ENCODE assay signal across 8 cellular contexts in genomic region chr1:22142315-22143064, GRCh38. TPM values are rescaled to one million over a fixed set of nuclear protein-coding genes. Genes with fewer than 3 reads are reported as not detected.
DNase-seq lines count a peak whose midpoint lies in the region; ATAC-seq and TF ChIP-seq lines count a peak whose summit lies in the region.

No MANE protein-coding gene starts in this region.

- CTCF ChIA-PET in IMR-90 (lab: Yijun Ruan, JAX), result interaction anchor here (0.5 kb wide), 1 partner anchor 865 kb away, joined by 4 read pairs; no protein-coding TSS in a partner anchor
- CTCF ChIA-PET in MCF 10A (lab: Yijun Ruan, JAX), result interaction anchor here (0.6 to 1.0 kb wide), 3 partner anchors 10 to 190 kb away, joined by 3 to 5 read pairs (median 3); no protein-coding TSS in a partner anchor

- no peaks in the 10 kb centered on the region for H3K36me3 Mint-ChIP-seq in MCF 10A (ENCODE audit: insufficient read depth, unreplicated experiment)

- no peaks in the 10 kb centered on the region for H3K9me3 ChIP-seq in IMR-90 (ENCODE audit: control insufficient read depth, insufficient read depth, low read length)
- H3K9me3 ChIP-seq in thyroid gland, result no peaks in the 10 kb centered on the region

- no peak overlapping the region for H2AK5ac ChIP-seq in IMR-90 (ENCODE audit: low read depth, low read length)

- no peak overlapping the region for H3K9ac ChIP-seq in IMR-90 (ENCODE audit: low read depth, low read length)

- no peak overlapping the region for H3K23ac ChIP-seq in IMR-90 (ENCODE audit: low read depth, low read length)

- peaks cover 75% of the 10 kb centered on the region for H3K27me3 ChIP-seq in IMR-90 (ENCODE audit: control insufficient read depth, insufficient read depth, low read length)
- H3K27me3 ChIP-seq in thyroid gland, result no peaks in the 10 kb centered on the region

- BruUV-seq in IMR-90 (replicated peaks; lab: Mats Ljungman, UMichigan) (no TSS peak), MCF 10A (replicated peaks; lab: Mats Ljungman, UMichigan) (no TSS peak)

- H3K4me1 ChIP-seq in IMR-90 (ENCODE audit: control insufficient read depth, insufficient read depth, low read length) (no peaks in the 10 kb centered on the region), thyroid gland (peaks cover 4 to 19% of the 10 kb centered on the region in 2 donors)

- DNase-seq in ELR (ENCODE audit: low read depth) (peak; percentile 27), IMR-90 (no peak), MCF 10A (ENCODE audit: unreplicated experiment) (peak; percentile 46), left kidney (ENCODE audit: low read depth, low spot score) (peak; percentile 66), thyroid gland (peak; percentile 35 to 42)
- DNase-seq in effector CD8-positive, alpha-beta T cell (lab: John Stamatoyannopoulos, UW), result no peak

- H3K79me1 ChIP-seq in IMR-90 (ENCODE audit: low read depth in 1 of 2, low read length in 2 of 2), result no peaks in the 10 kb centered on the region

- in situ Hi-C loops in IMR-90 (cut with MboI; ENCODE audit: low sequenced_read_pairs), result no loop called here

- H3K4ac ChIP-seq in IMR-90 (ENCODE audit: low read depth, low read length), result no peak overlapping the region

- no peak overlapping the region for H3K14ac ChIP-seq in IMR-90 (replicated peaks; ENCODE audit: low read depth, low read length)

- POLR2A ChIA-PET in IMR-90 (lab: Charles Lee; ENCODE audit: unreplicated experiment), result no interaction called here
- POLR2A ChIA-PET in MCF 10A (lab: Yijun Ruan, JAX), result interaction anchor here (0.7 kb wide), 1 partner anchor 133 kb away, joined by 3 read pairs; no protein-coding TSS in a partner anchor

- intact Hi-C loops in IMR-90 (cut with micrococcal nuclease), result loop anchor here (10.0 kb wide), 1 partner anchor 132 kb away; no protein-coding TSS in a partner anchor
- intact Hi-C loops in MCF 10A (cut with micrococcal nuclease), result no loop called here
- intact Hi-C loops in thyroid gland (cut with DNase I), result no loop called here

- H3K27me3 Mint-ChIP-seq in MCF 10A (ENCODE audit: insufficient read depth, unreplicated experiment), result peaks cover 6% of the 10 kb centered on the region

- H3K4me3 ChIP-seq in IMR-90 (ENCODE audit: insufficient read depth, low read depth, low read length) (peak overlapping the region; percentile 35), thyroid gland (replicated peaks in 1 of 3) (peak overlapping the region in 1 of 3 donors; percentile 51)

- dilution Hi-C loops in IMR-90 (cut with HindIII; ENCODE audit: low sequenced_read_pairs, unreplicated experiment), result no loop called here

- TF ChIP-seq CTCF in IMR-90 (conservative IDR thresholded peaks at IDR 0.05; ENCODE audit: low read depth, low read length) (no peak), MCF 10A (IDR thresholded peaks at IDR 0.05; ENCODE audit: unreplicated experiment) (peak; percentile 8), thyroid gland (IDR thresholded peaks at IDR 0.05) (peak in 1 of 6 experiments; percentile 9)

- peaks cover 13% of the 10 kb centered on the region for H3K4me1 Mint-ChIP-seq in MCF 10A (ENCODE audit: insufficient read depth, unreplicated experiment)

- H4K20me1 ChIP-seq in IMR-90 (ENCODE audit: insufficient read depth, low read length), result peaks cover 30% of the 10 kb centered on the region

- no peak overlapping the region for H4K91ac ChIP-seq in IMR-90 (ENCODE audit: insufficient read depth, low read depth, low read length)

- H3K4me3 Mint-ChIP-seq in MCF 10A (ENCODE audit: unreplicated experiment), result peak overlapping the region; percentile 58

- no peak overlapping the region for H3K27ac Mint-ChIP-seq in MCF 10A (ENCODE audit: low read depth, unreplicated experiment)

- no peak for TF ChIP-seq RAD21 in IMR-90 (IDR thresholded peaks at IDR 0.05; ENCODE audit: low read length)

- H3K36me3 ChIP-seq in IMR-90 (ENCODE audit: control insufficient read depth, insufficient read depth, low read length) (no peaks in the 10 kb centered on the region), thyroid gland (no peaks in the 10 kb centered on the region)

- H2BK120ac ChIP-seq in IMR-90 (ENCODE audit: low read depth, low read length), result no peak overlapping the region

- no peak overlapping the region for H3K56ac ChIP-seq in IMR-90 (ENCODE audit: extremely low read depth, insufficient read depth, low read length)

- TF ChIP-seq POLR2A in IMR-90 (IDR thresholded peaks at IDR 0.05; ENCODE audit: low read depth, low read length) (no peak), thyroid gland (IDR thresholded peaks at IDR 0.05) (no peak)

- no peak overlapping the region for H2BK20ac ChIP-seq in IMR-90 (ENCODE audit: low read depth, low read length)

- H4K8ac ChIP-seq in IMR-90 (ENCODE audit: low read depth in 2 of 2, low read length in 2 of 2), result no peak overlapping the region

- H3K9me1 ChIP-seq in IMR-90 (ENCODE audit: insufficient read depth, low read length), result no peaks in the 10 kb centered on the region

- H3K9me3 Mint-ChIP-seq in MCF 10A (ENCODE audit: unreplicated experiment), result no peaks in the 10 kb centered on the region

- peak overlapping the region; percentile 70 for H2AFZ ChIP-seq in IMR-90 (replicated peaks; ENCODE audit: low read length, poor library complexity)

- H2AK9ac ChIP-seq in IMR-90 (replicated peaks; ENCODE audit: low read depth, low read length, poor library complexity), result no peak overlapping the region

- peak overlapping the region; percentile 17; the same call in 1 of the 2 replicates for H3K4me2 ChIP-seq in IMR-90 (ENCODE audit: low read depth, low read length)

- peak; percentile 68 for ATAC-seq in IMR-90 (ENCODE audit: low read depth)
- no peak for ATAC-seq in HG03378 (IDR thresholded peaks at IDR 0.05; ENCODE audit: unreplicated experiment)
- no peak for ATAC-seq in GM21360 (IDR thresholded peaks at IDR 0.05; ENCODE audit: unreplicated experiment)

- no peak overlapping the region for H4K5ac ChIP-seq in IMR-90 (ENCODE audit: low read depth, low read length)

- 2% methylated on average over 40 of the region's 102 CpGs; no CpG with 5 or more reads in 1 of the 2 experiments for WGBS in IMR-90 (ENCODE audit: extremely low coverage in 2 of 2, insufficient read length in 1 of 2), 2 experiments
- 0 to 2% methylated on average over 2 to 7 of the region's 102 CpGs for WGBS in thyroid gland, 2 donors

- H2BK5ac ChIP-seq in IMR-90 (ENCODE audit: low read depth, low read length, poor library complexity, severe bottlenecking), result no peak overlapping the region

- no peak overlapping the region for H3K18ac ChIP-seq in IMR-90 (ENCODE audit: low read depth, low read length)

- H3K27ac ChIP-seq in IMR-90 (ENCODE audit: insufficient read depth, low read length) (no peak overlapping the region), thyroid gland (no peak overlapping the region)

- H2BK15ac ChIP-seq in IMR-90 (ENCODE audit: low read depth, low read length), result no peak overlapping the region

TF ChIP-seq in IMR-90, 13 proteins besides CTCF, POLR2A, EP300 and RAD21:
- TF ChIP-seq SMC3 (IDR thresholded peaks at IDR 0.05; ENCODE audit: low read depth, low read length) (no peak), FOS (IDR thresholded peaks at IDR 0.05; ENCODE audit: low read depth, low read length) (no peak), RFX5 (IDR thresholded peaks at IDR 0.05; ENCODE audit: low read depth, low read length) (no peak), MAZ (IDR thresholded peaks at IDR 0.05; ENCODE audit: borderline replicate concordance, low read depth, low read length) (no peak), MXI1 (IDR thresholded peaks at IDR 0.05; ENCODE audit: borderline replicate concordance, low read depth, low read length) (no peak), ELK1 (IDR thresholded peaks at IDR 0.05; ENCODE audit: borderline replicate concordance, low read depth, low read length) (no peak)

RNA-seq across cellular contexts. Expression of gene WNT4, which starts 0.4 kb away (rescaled TPM):
- total RNA-seq in IMR-90 (2012; rRNA removed) (not detected in 2 replicates), MCF 10A (2022) (not detected in 2 replicates), thyroid gland (1 to 10 TPM in 1 of 4 donors, under 1 TPM in 3; 0.29 to 3.0 (median 0.43) TPM)
- polyA plus RNA-seq in IMR-90 (2012; rRNA removed), result not detected in 2 replicates
- polyA plus RNA-seq in IMR-90 (2012; cell fraction: cytosol; rRNA removed), result 0.01 TPM in 1 of 2 replicates, not detected in the other
- not detected in 2 replicates for polyA plus RNA-seq in IMR-90 (2012; cell fraction: nucleus; rRNA removed; ENCODE audit: low replicate concordance)

Comparison
In these comparisons a context has a peak if more than half of its experiments do, and no peak if none do; other contexts are left out.
1. DNase-seq: peak in ELR (single experiment), MCF 10A (single experiment), left kidney (single experiment) and thyroid gland (2 of 2); none in IMR-90 (single experiment) and effector CD8-positive, alpha-beta T cell (single experiment).